Comparison of ENCODE assay signal across 12 cellular contexts in genomic region chrX:13074297-13075262, GRCh38. TPM values are rescaled to one million over a fixed set of nuclear protein-coding genes. Genes with fewer than 3 reads are reported as not detected.
DNase-seq lines count a peak whose midpoint lies in the region; ATAC-seq, FAIRE-seq and TF ChIP-seq lines count a peak whose summit lies in the region.
"Had no signal": no experiment of that assay in that cellular context is flagged by ENCODE, and none has a peak within 500 bp of the region (broad histone marks: within the 10 kb centered on the region; RNA-seq: fewer than 3 reads in every experiment).

No MANE protein-coding gene starts in this region.

- no peak for TF ChIP-seq CTCF in GM06990 (IDR thresholded peaks at IDR 0.05; ENCODE audit: insufficient read depth, low read length, poor library complexity, severe bottlenecking)
- no peak for TF ChIP-seq CTCF in transverse colon (IDR thresholded peaks at IDR 0.05)
- no peak for TF ChIP-seq CTCF in HepG2 (CRISPR knock-in tag; IDR thresholded peaks at IDR 0.05)

- POLR2A ChIA-PET in HepG2 (lab: Yijun Ruan, JAX), result no interaction called here

- H3K9me3 ChIP-seq in transverse colon, result no peaks in the 10 kb centered on the region
- H3K9me3 ChIP-seq in HepG2 (ENCODE audit: low read length), result no peaks in the 10 kb centered on the region

- no peaks in the 10 kb centered on the region for H3K79me2 ChIP-seq in HepG2 (ENCODE audit: insufficient read depth, low read length)

- peaks cover 47% of the 10 kb centered on the region for H3K4me1 Mint-ChIP-seq in activated T-helper 1 cell treated with anti-CD3 and anti-CD28 coated beads, Interleukin-12 subunit alpha, Interleukin-12 subunit beta, Interleukin-2, Interleukin-4 antibody, amounts not matched to agents 30 ng/mL and 10 ng/mL and 1 ng/mL, durations not matched to agents 14 hours and 24 hours and 36 hours (ENCODE audit: low read depth)

- WGBS in transverse colon (ENCODE audit: low coverage in 1 of 2), 2 donors, result 67 to 83% methylated on average over 1 to 9 of the region's 9 CpGs
- WGBS in HepG2 (ENCODE audit: low lambda C conversion rate), result 64% methylated on average over 8 of the region's 9 CpGs

- TF ChIP-seq RAD21 in HepG2 (CRISPR knock-in tag; IDR thresholded peaks at IDR 0.05), result no peak

- H3K27ac ChIP-seq in transverse colon (peak overlapping the region in 1 of 4 donors; percentile 19), HepG2 (ENCODE audit: extremely low read length, insufficient read depth, low read length) (no peak overlapping the region)
- H3K27ac ChIP-seq: foreskin keratinocyte, SK-N-MC had no signal

- TF ChIP-seq POLR2A in transverse colon (IDR thresholded peaks at IDR 0.05) (no peak), HepG2 (IDR thresholded peaks at IDR 0.05; ENCODE audit: insufficient read depth in 1 of 2, low read depth in 2 of 2, low read length in 2 of 2) (no peak)

- intact Hi-C loops in activated T-helper 1 cell treated with anti-CD3 and anti-CD28 coated beads, Interleukin-12 subunit alpha, Interleukin-12 subunit beta, Interleukin-2, Interleukin-4 antibody, amounts not matched to agents 30 ng/mL and 10 ng/mL and 1 ng/mL, durations not matched to agents 14 hours and 24 hours and 36 hours (cut with micrococcal nuclease), result loop anchor here (5.0 kb wide), 1 partner anchor 37 kb away; no protein-coding TSS in a partner anchor
- intact Hi-C loops in transverse colon (cut with DNase I; ENCODE audit: low total_unique reads) (loop anchor here (5.0 kb wide), 1 partner anchor 1217 kb away; no protein-coding TSS in a partner anchor), HepG2 (cut with micrococcal nuclease; ENCODE audit: unreplicated experiment) (no loop called here)

- TF ChIP-seq EP300 in transverse colon (IDR thresholded peaks at IDR 0.05; ENCODE audit: low read depth) (no peak), HepG2 (IDR thresholded peaks at IDR 0.05; ENCODE audit: low read depth in 2 of 2, low read length in 2 of 2) (no peak), HepG2 (CRISPR knock-in tag; IDR thresholded peaks at IDR 0.05; ENCODE audit: borderline replicate concordance) (no peak)

- H3K4me3 ChIP-seq in GM06990 (replicated peaks; ENCODE audit: low read depth, low read length), result no peak overlapping the region
- no peak overlapping the region for H3K4me3 ChIP-seq in transverse colon
- no peak overlapping the region for H3K4me3 ChIP-seq in HepG2 (replicated peaks in 1 of 3; ENCODE audit: insufficient read depth in 1 of 3, low read depth in 2 of 3, low read length in 3 of 3)
- H3K4me3 ChIP-seq: SK-N-MC had no signal

- H3K27me3 ChIP-seq in GM06990 (replicated peaks; ENCODE audit: control insufficient read depth, insufficient read depth, low read length) (no peaks in the 10 kb centered on the region), transverse colon (no peaks in the 10 kb centered on the region), HepG2 (ENCODE audit: control insufficient read depth in 1 of 2, insufficient read depth in 2 of 2, low read length in 2 of 2) (no peaks in the 10 kb centered on the region)
- H3K27me3 ChIP-seq: foreskin keratinocyte had no signal

- no peak overlapping the region for H2AFZ ChIP-seq in HepG2 (ENCODE audit: low read length)

- peak; percentile 94 for ATAC-seq in GM19395 (IDR thresholded peaks at IDR 0.05; ENCODE audit: unreplicated experiment)
- peak; percentile 70 for ATAC-seq in HG03064 (IDR thresholded peaks at IDR 0.05; ENCODE audit: low read depth, unreplicated experiment)
- ATAC-seq in HepG2, result no peak
- ATAC-seq: foreskin keratinocyte had no signal

- peak overlapping the region; percentile 92 for H3K27ac Mint-ChIP-seq in activated T-helper 1 cell treated with anti-CD3 and anti-CD28 coated beads, Interleukin-12 subunit alpha, Interleukin-12 subunit beta, Interleukin-2, Interleukin-4 antibody, amounts not matched to agents 30 ng/mL and 10 ng/mL and 1 ng/mL, durations not matched to agents 14 hours and 24 hours and 36 hours

- H3K4me3 Mint-ChIP-seq in activated T-helper 1 cell treated with anti-CD3 and anti-CD28 coated beads, Interleukin-12 subunit alpha, Interleukin-12 subunit beta, Interleukin-2, Interleukin-4 antibody, amounts not matched to agents 30 ng/mL and 10 ng/mL and 1 ng/mL, durations not matched to agents 14 hours and 24 hours and 36 hours, result peak overlapping the region; percentile 54
- H3K4me3 Mint-ChIP-seq: neural crest cell had no signal

- H3K36me3 Mint-ChIP-seq in activated T-helper 1 cell treated with anti-CD3 and anti-CD28 coated beads, Interleukin-12 subunit alpha, Interleukin-12 subunit beta, Interleukin-2, Interleukin-4 antibody, amounts not matched to agents 30 ng/mL and 10 ng/mL and 1 ng/mL, durations not matched to agents 14 hours and 24 hours and 36 hours (ENCODE audit: low read depth), result no peaks in the 10 kb centered on the region

- H3K9ac ChIP-seq in HepG2 (ENCODE audit: insufficient read depth, low read depth, low read length), result no peak overlapping the region

- H3K9me3 Mint-ChIP-seq in activated T-helper 1 cell treated with anti-CD3 and anti-CD28 coated beads, Interleukin-12 subunit alpha, Interleukin-12 subunit beta, Interleukin-2, Interleukin-4 antibody, amounts not matched to agents 30 ng/mL and 10 ng/mL and 1 ng/mL, durations not matched to agents 14 hours and 24 hours and 36 hours, result no peaks in the 10 kb centered on the region

- no peaks in the 10 kb centered on the region for H3K27me3 Mint-ChIP-seq in activated T-helper 1 cell treated with anti-CD3 and anti-CD28 coated beads, Interleukin-12 subunit alpha, Interleukin-12 subunit beta, Interleukin-2, Interleukin-4 antibody, amounts not matched to agents 30 ng/mL and 10 ng/mL and 1 ng/mL, durations not matched to agents 14 hours and 24 hours and 36 hours (ENCODE audit: insufficient read depth)

- peaks cover 0 to 36% (median 5%) of the 10 kb centered on the region in 4 donors for H3K4me1 ChIP-seq in transverse colon
- H3K4me1 ChIP-seq in HepG2 (ENCODE audit: insufficient read depth, low read length), result no peaks in the 10 kb centered on the region
- H3K4me1 ChIP-seq: foreskin keratinocyte had no signal

- no peak for FAIRE-seq in HepG2 (lab: Jason Lieb, UNC)
- FAIRE-seq: G401.6 had no signal

- H3K4me2 ChIP-seq in HepG2 (ENCODE audit: low read depth, low read length), result no peak overlapping the region

- CTCF ChIA-PET in HepG2 (lab: Yijun Ruan, JAX; ENCODE audit: low intra/inter-chr PET ratio, low total read pairs), result no interaction called here

- H3K36me3 ChIP-seq in GM06990 (ENCODE audit: control insufficient read depth, insufficient read depth, low read length), result no peaks in the 10 kb centered on the region
- no peaks in the 10 kb centered on the region for H3K36me3 ChIP-seq in transverse colon
- no peaks in the 10 kb centered on the region for H3K36me3 ChIP-seq in HepG2 (replicated peaks in 1 of 2; ENCODE audit: control insufficient read depth in 1 of 2, insufficient read depth in 2 of 2, low read length in 2 of 2)

- no TSS peak for BruUV-seq in HepG2 (replicated peaks; lab: Mats Ljungman, UMichigan)

- no peaks in the 10 kb centered on the region for H4K20me1 ChIP-seq in HepG2 (ENCODE audit: insufficient read depth, low read length)

- in situ Hi-C loops in transverse colon (cut with MboI; ENCODE audit: low pct_ligation_motif_present in 1 of 4, low pct_unique_long_range_greater_than_20kb in 1 of 4, low sequenced_read_pairs in 3 of 4) (loop anchor here in 2 of 4 donors (25.0 kb wide), 2 partner anchors 87 to 413 kb away; partner anchors contain the start of gene TMSB4X (in 2 of the 2)), HepG2 (cut with HindIII; ENCODE audit: extremely low pct_ligation_motif_present, low pct_unique_long_range_greater_than_20kb) (loop anchor here (25.0 kb wide), 1 partner anchor 413 kb away; no protein-coding TSS in a partner anchor)

- DNase-seq in GM06990 (ENCODE audit: extremely low read depth, insufficient read length), result peak; percentile 72
- no peak for DNase-seq in activated T-helper 1 cell treated with anti-CD3 and anti-CD28 coated beads, Interleukin-12 subunit alpha, Interleukin-12 subunit beta, Interleukin-2, Interleukin-4 antibody, amounts not matched to agents 30 ng/mL and 10 ng/mL and 1 ng/mL, durations not matched to agents 14 hours and 24 hours and 36 hours (ENCODE audit: low spot score)
- no peak for DNase-seq in stimulated activated CD4-positive, alpha-beta T cell treated with anti-CD3 and anti-CD28 coated beads, Interleukin-2, amount 100 ng/mL, for 24 hours
- no peak for DNase-seq in NK-92 (lab: John Stamatoyannopoulos, UW; ENCODE audit: unreplicated experiment)
- no peak for DNase-seq in transverse colon
- no peak for DNase-seq in HepG2 (ENCODE audit: low spot score)
- DNase-seq: foreskin keratinocyte had no signal

TF ChIP-seq in HepG2, 621 proteins besides CTCF, POLR2A, EP300 and RAD21 (continues in another document):
- no peak for TF ChIP-seq GATA4 (IDR thresholded peaks at IDR 0.05; ENCODE audit: borderline replicate concordance, low read depth)
- TF ChIP-seq FLYWCH1 (CRISPR knock-in tag; IDR thresholded peaks at IDR 0.05), result no peak

RNA-seq across cellular contexts. Expression of gene FAM9C, which starts 30.2 kb away (rescaled TPM):
- total RNA-seq in activated T-helper 1 cell treated with anti-CD3 and anti-CD28 coated beads, Interleukin-12 subunit alpha, Interleukin-12 subunit beta, Interleukin-2, Interleukin-4 antibody, amounts not matched to agents 30 ng/mL and 10 ng/mL and 1 ng/mL, durations not matched to agents 14 hours and 24 hours and 36 hours, result 0.05 TPM in 2 replicates
- total RNA-seq in transverse colon, result under 1 TPM in 2 of 4 donors, not detected in 2; 0.14 to 0.64 TPM
- not detected in 2 replicates for total RNA-seq in HepG2 (2016; rRNA removed; fragmentation: Illumina TruSeq; extraction: Trizol)
- total RNA-seq in HepG2 (2016; cell fraction: cytosol; rRNA removed; fragmentation: Illumina TruSeq; extraction: Trizol; ENCODE audit: low read depth), result not detected in 2 replicates
- total RNA-seq in HepG2 (2016; cell fraction: insoluble cytoplasmic fraction; rRNA removed; fragmentation: Illumina TruSeq; extraction: Trizol), result not detected in 2 replicates
- total RNA-seq in HepG2 (2016; cell fraction: membrane; rRNA removed; fragmentation: Illumina TruSeq; extraction: Trizol), result not detected in 2 replicates
- not detected in 2 replicates for total RNA-seq in HepG2 (2016; cell fraction: nucleus; rRNA removed; fragmentation: Illumina TruSeq; extraction: Trizol)
- not detected in 2 replicates for polyA plus RNA-seq in HepG2 (2011; rRNA removed)
- not detected in 2 replicates for polyA plus RNA-seq in HepG2 (2011; cell fraction: cytosol; rRNA removed)
- not detected in 2 replicates for polyA plus RNA-seq in HepG2 (2011; cell fraction: nucleus; rRNA removed)
- polyA plus RNA-seq in HepG2 (2012), result not detected in 2 replicates
- polyA plus RNA-seq in HepG2 (2016; cell fraction: cytosol; fragmentation: Illumina TruSeq; extraction: Trizol; ENCODE audit: low read depth), result not detected in 2 replicates
- polyA plus RNA-seq in HepG2 (2016; cell fraction: insoluble cytoplasmic fraction; fragmentation: Illumina TruSeq; extraction: Trizol; ENCODE audit: low read depth), result not detected in 2 replicates
- polyA plus RNA-seq in HepG2 (2016; cell fraction: membrane; fragmentation: Illumina TruSeq; extraction: Trizol; ENCODE audit: low read depth), result not detected in 2 replicates
- polyA plus RNA-seq in HepG2 (2016; cell fraction: nucleus; fragmentation: Illumina TruSeq; extraction: Trizol; ENCODE audit: insufficient read depth, low read depth), result not detected in 2 replicates
- not detected in 2 replicates for polyA minus RNA-seq in HepG2 (2011; rRNA and poly(A)+ RNA removed; ENCODE audit: low replicate concordance)
- not detected in 2 replicates for polyA minus RNA-seq in HepG2 (2011; cell fraction: cytosol; rRNA and poly(A)+ RNA removed)
- not detected in 2 replicates for polyA minus RNA-seq in HepG2 (2011; cell fraction: nucleus; rRNA and poly(A)+ RNA removed)
- total RNA-seq: foreskin keratinocyte had no signal
- polyA plus RNA-seq: foreskin keratinocyte had no signal
